Comparison of ENCODE assay signal across 8 cellular contexts in the genomic region with DNA sequence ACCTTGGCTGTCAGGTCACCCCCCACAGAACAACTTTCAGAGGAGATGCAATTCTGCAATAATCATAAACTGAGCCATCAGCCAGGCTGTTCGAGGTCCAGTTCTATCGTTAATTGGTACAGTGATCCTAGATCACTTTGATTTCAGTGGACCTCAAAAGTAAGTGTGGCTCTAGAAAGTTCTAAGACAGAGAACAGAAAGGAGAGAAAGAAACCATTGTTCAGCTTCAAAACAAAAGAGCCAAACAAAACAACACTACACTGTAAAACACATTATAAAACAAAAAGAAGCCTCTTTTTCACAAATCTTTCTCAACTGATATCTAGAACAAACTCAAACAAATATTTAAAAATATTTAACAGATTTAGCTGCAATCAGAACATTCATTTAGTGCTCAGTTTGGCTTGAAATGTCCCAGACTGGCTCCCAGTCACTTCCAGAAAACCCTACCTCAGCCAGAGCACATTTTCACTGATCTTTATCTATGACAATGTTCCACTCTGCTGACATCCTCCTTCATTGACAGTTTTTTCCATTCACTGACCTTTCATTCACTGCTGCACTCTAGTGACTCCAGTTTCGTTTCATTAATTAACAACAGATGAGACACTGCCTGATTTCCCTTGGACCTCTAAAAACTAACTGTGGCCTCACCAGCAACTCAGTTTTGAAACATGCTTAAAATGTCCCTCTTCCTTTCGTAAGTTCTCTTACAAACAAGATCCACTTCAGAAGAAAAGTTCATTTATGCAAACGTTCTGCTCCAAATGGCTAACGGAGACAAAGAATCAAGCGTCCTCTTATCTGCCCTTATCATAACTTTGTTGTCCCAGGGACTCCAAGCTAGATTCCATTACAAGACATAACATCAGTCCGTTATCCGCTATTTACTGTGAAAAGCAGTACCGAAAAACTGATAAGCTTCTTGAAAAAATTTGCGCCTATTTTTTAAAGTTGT. TPM values are rescaled to one million over a fixed set of nuclear protein-coding genes. Genes with fewer than 3 reads are reported as not detected.
DNase-seq lines count a peak whose midpoint lies in the region; ATAC-seq and TF ChIP-seq lines count a peak whose summit lies in the region.

No MANE protein-coding gene starts in this region.

- no peaks in the 10 kb centered on the region for H3K36me3 Mint-ChIP-seq in chondrocyte (ENCODE audit: low read depth)

- H3K4me3 ChIP-seq in lung (no peak overlapping the region), vagina (peak overlapping the region; percentile 11 to 26)

- no peaks in the 10 kb centered on the region for H3K9me3 Mint-ChIP-seq in chondrocyte (ENCODE audit: low read depth)

- peak overlapping the region; percentile 42 for H3K27ac Mint-ChIP-seq in chondrocyte (ENCODE audit: unreplicated experiment)

- no peaks in the 10 kb centered on the region for H3K27me3 Mint-ChIP-seq in chondrocyte (ENCODE audit: low read depth)

- DNase-seq in GM04503 (ENCODE audit: low read depth) (peak; percentile 75), GM20000 (ENCODE audit: low spot score) (peak; percentile 76), chondrocyte (ENCODE audit: low spot score) (no peak), lung (ENCODE audit: low spot score) (no peak), vagina (ENCODE audit: extremely low spot score in 2 of 2) (no peak), DMS53 (lab: John Stamatoyannopoulos, UW) (no peak), NOMO-1 treated with DMSO at 0.1 percent for 48 hours (lab: John Stamatoyannopoulos, UW; ENCODE audit: unreplicated experiment) (no peak)

- peaks cover 30% of the 10 kb centered on the region for H3K4me1 Mint-ChIP-seq in chondrocyte (ENCODE audit: low read depth)

- H3K4me1 ChIP-seq in lung (ENCODE audit: control insufficient read depth in 2 of 2, insufficient read depth in 2 of 2, low read length in 2 of 2) = peaks cover 4 to 41% of the 10 kb centered on the region in 2 donors
- H3K4me1 ChIP-seq in vagina = peaks cover 71% of the 10 kb centered on the region

- H3K27ac ChIP-seq in lung (ENCODE audit: low read depth in 1 of 2, low read length in 1 of 2) = peak overlapping the region; percentile 39 to 77
- H3K27ac ChIP-seq in vagina = peak overlapping the region; percentile 76

- intact Hi-C loops in vagina (cut with DNase I) = no loop called here

- H3K4me3 Mint-ChIP-seq in chondrocyte (ENCODE audit: unreplicated experiment) = no peak overlapping the region

- H3K9me3 ChIP-seq in lung (ENCODE audit: control insufficient read depth in 2 of 2, insufficient read depth in 1 of 2, low read length in 1 of 2) (peaks cover 0 to 1% of the 10 kb centered on the region in 2 donors), vagina (no peaks in the 10 kb centered on the region)

- TF ChIP-seq POLR2A in vagina (IDR thresholded peaks at IDR 0.05) = no peak

- WGBS in lung, 2 donors = 41 to 64% methylated on average over 11 of the region's 11 CpGs

- peaks cover 0 to 3% of the 10 kb centered on the region in 2 donors for H3K36me3 ChIP-seq in lung (ENCODE audit: control insufficient read depth in 2 of 2, insufficient read depth in 2 of 2, low read length in 2 of 2)
- peaks cover 0 to 5% of the 10 kb centered on the region in 2 donors for H3K36me3 ChIP-seq in vagina

- peak; percentile 83 for ATAC-seq in HG03571 (IDR thresholded peaks at IDR 0.05; ENCODE audit: unreplicated experiment)
- peak; percentile 30 for ATAC-seq in lung (ENCODE audit: insufficient read depth, low FRiP score)

- H3K27me3 ChIP-seq in lung (ENCODE audit: control insufficient read depth, insufficient read depth) = no peaks in the 10 kb centered on the region
- no peaks in the 10 kb centered on the region for H3K27me3 ChIP-seq in vagina

- TF ChIP-seq CTCF in GM20000 (IDR thresholded peaks at IDR 0.05; ENCODE audit: extremely low read depth, missing control alignments) (no peak), chondrocyte (IDR thresholded peaks at IDR 0.05) (no peak), lung (IDR thresholded peaks at IDR 0.05; ENCODE audit: control extremely low read depth, extremely low read depth) (no peak), vagina (IDR thresholded peaks at IDR 0.05) (no peak)

RNA-seq across cellular contexts. Expression of gene DUSP16, which starts 56.8 kb away (rescaled TPM):
- 9.7 to 13.7 TPM (median 11.4 TPM) in 3 replicates for total RNA-seq in chondrocyte
- 10 to 100 TPM; 27.6 to 40.0 TPM for total RNA-seq in lung
- 10 to 100 TPM; 11.1 to 24.1 TPM for polyA plus RNA-seq in lung
- 30.9 TPM for total RNA-seq in vagina

Comparison
In these comparisons a context has a peak if more than half of its experiments do, and no peak if none do; other contexts are left out.
1. DNase-seq: peak in GM04503 (single experiment) and GM20000 (single experiment); none in chondrocyte (single experiment), lung (single experiment), vagina (0 of 2), DMS53 (single experiment) and NOMO-1 treated with DMSO at 0.1 percent for 48 hours (single experiment).